34 cellular contexts compared by ENCODE assay signal in the genomic region with DNA sequence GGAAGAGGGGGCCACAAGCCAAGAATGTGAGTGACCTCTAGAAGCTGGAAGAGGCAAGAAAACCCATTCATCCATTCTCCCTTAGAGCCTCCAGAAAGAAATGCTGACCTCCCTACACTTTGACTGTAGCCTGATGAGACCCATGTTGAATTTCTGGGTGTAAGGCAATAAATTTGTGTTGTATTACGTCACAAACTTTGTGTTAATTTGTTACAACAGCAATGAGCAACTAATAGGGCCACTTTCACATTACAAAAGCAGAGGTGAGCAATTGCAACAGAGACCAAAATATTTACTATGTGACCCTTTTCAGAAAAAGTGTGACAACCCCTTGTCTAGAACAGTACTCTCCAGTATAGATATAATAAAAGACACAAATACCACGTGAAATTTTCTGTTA.
"Had no signal": no experiment of that assay in that cellular context is flagged by ENCODE, and none has a peak within 500 bp of the region (broad histone marks: within the 10 kb centered on the region; RNA-seq: fewer than 3 reads in every experiment).

No MANE protein-coding gene starts in this region.

- H3K27me3 ChIP-seq: adrenal gland, ascending aorta, body of pancreas, brain microvascular endothelial cell, breast epithelium, cardiac muscle cell had no signal

- FAIRE-seq: astrocyte, bronchial epithelial cell had no signal

- H3K4me3 ChIP-seq: adrenal gland, ascending aorta, body of pancreas, breast epithelium, cardiac muscle cell had no signal

- H3K9me3 ChIP-seq: adrenal gland, ascending aorta, body of pancreas, breast epithelium had no signal

- H3K36me3 ChIP-seq: adrenal gland, ascending aorta, brain microvascular endothelial cell, breast epithelium, cardiac muscle cell had no signal

- H3K4me1 ChIP-seq: adrenal gland, body of pancreas, breast epithelium had no signal

- ATAC-seq: activated naive CD4-positive, alpha-beta T cell treated with anti-CD3 and anti-CD28 coated beads, Interleukin-2, amount 50 U/mL, for 72 hours; activated naive CD8-positive, alpha-beta T cell treated with anti-CD3 and anti-CD28 coated beads, Interleukin-2, amount 50 U/mL, for 24 hours; activated T-cell treated with anti-CD3 and anti-CD28 coated beads, Interleukin-2, amount 50 U/mL, for 4 hours; activated T-cell treated with anti-CD3 and anti-CD28 coated beads, Interleukin-2, amount 50 U/mL, for 72 hours; activated T-helper 17 cell treated with anti-CD3 and anti-CD28 coated beads, Interleukin-2, amount 50 U/mL, for 72 hours; body of pancreas had no signal

- DNase-seq: activated effector memory CD4-positive, alpha-beta T cell treated with anti-CD3 and anti-CD28 coated beads, Interleukin-2, amount 50 U/mL, for 16 hours; activated effector memory CD4-positive, alpha-beta T cell treated with Interleukin-2 at 50 U/mL for 16 hours; activated gamma-delta T cell; activated gamma-delta T cell treated with Interleukin-2 at 50 U/mL for 16 hours; activated naive CD4-positive, alpha-beta T cell; activated naive CD4-positive, alpha-beta T cell treated with anti-CD3 and anti-CD28 coated beads for 36 hours; activated naive CD4-positive, alpha-beta T cell treated with anti-CD3 and anti-CD28 coated beads, Interleukin-2, amount 10 ng/mL, durations not matched to agents 7 days and 5 days; activated naive CD4-positive, alpha-beta T cell treated with anti-CD3 and anti-CD28 coated beads, Interleukin-2, amount 50 U/mL, for 16 hours; activated naive CD4-positive, alpha-beta T cell treated with Interleukin-2 at 50 U/mL for 16 hours; activated naive CD8-positive, alpha-beta T cell treated with anti-CD3 and anti-CD28 coated beads for 36 hours; activated naive CD8-positive, alpha-beta T cell treated with anti-CD3 and anti-CD28 coated beads, Interleukin-2, amount 10 ng/mL, durations not matched to agents 7 days and 5 days; activated naive CD8-positive, alpha-beta T cell treated with anti-CD3 and anti-CD28 coated beads, Interleukin-2, amount 50 U/mL, for 24 hours; activated T-cell treated with anti-CD3 and anti-CD28 coated beads, Interleukin-2, amount 50 U/mL, for 1 hour; activated T-cell treated with anti-CD3 and anti-CD28 coated beads, Interleukin-2, amount 50 U/mL, for 24 hours; activated T-cell treated with anti-CD3 and anti-CD28 coated beads, Interleukin-2, amount 50 U/mL, for 4 hours; activated T-cell treated with anti-CD3 and anti-CD28 coated beads, Interleukin-2, amount 50 U/mL, for 48 hours; activated T-cell treated with anti-CD3 and anti-CD28 coated beads, Interleukin-2, amount 50 U/mL, for 72 hours; adrenal gland; amniotic stem cell; amygdala; anterior cingulate cortex; aorta; body of pancreas; brain microvascular endothelial cell; caudate nucleus; central memory CD4-positive, alpha-beta T cell; cerebellar nuclear complex had no signal

- H3K27ac ChIP-seq: adrenal gland, ascending aorta, body of pancreas, brain microvascular endothelial cell, breast epithelium, cardiac muscle cell had no signal
